14 cellular contexts compared by ENCODE assay signal in the genomic region with DNA sequence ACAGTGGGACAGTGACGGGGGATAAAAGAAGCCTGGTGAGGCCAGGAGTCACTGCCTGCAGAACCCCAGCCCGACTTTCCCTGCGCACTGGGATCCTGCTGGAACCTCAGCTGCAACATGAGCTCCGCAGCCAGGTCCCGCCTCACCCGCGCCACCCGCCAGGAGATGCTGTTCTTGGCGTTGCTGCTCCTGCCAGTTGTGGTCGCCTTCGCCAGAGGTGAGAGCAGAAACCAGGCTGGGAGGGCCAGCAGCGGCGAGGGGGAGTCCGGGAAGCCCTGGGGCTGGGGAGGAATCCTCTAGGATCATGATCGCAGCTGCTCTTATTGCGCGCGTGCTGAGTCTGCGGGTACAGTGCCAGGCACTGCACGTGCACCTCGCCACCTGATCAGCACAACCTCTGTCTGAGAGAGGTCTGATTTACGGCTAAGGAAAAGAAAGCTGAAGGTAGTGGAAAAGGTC. TPM values are rescaled to one million over a fixed set of nuclear protein-coding genes. Genes with fewer than 3 reads are reported as not detected.
DNase-seq lines count a peak whose midpoint lies in the region; FAIRE-seq and TF ChIP-seq lines count a peak whose summit lies in the region.
"Had no signal": no experiment of that assay in that cellular context is flagged by ENCODE, and none has a peak within 500 bp of the region (broad histone marks: within the 10 kb centered on the region; RNA-seq: fewer than 3 reads in every experiment).

A gene with protein sequence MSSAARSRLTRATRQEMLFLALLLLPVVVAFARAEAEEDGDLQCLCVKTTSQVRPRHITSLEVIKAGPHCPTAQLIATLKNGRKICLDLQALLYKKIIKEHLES (plus strand): TSS at position 51 of the 459 bp plus-strand sequence. CDS start 67 bp downstream, at position 118.

- TF ChIP-seq CTCF in astrocyte of the cerebellum (IDR thresholded peaks at IDR 0.05; ENCODE audit: low read depth, low read length, missing control alignments) (peak; percentile 33), left ventricle myocardium inferior (IDR thresholded peaks at IDR 0.05; ENCODE audit: borderline replicate concordance) (peak; percentile 19)

- peak within 1 kb of the TSS; percentile 37; the same call in 1 of the 2 replicates for H3K9ac ChIP-seq in ES-I3 (ENCODE audit: low read depth, low read length)

- intact Hi-C loops in left ventricle myocardium inferior (cut with micrococcal nuclease): no loop called here
- intact Hi-C loops in activated T-helper 2 cell treated with anti-CD3 and anti-CD28 coated beads, Interferon-gamma antibody, Interleukin-2, Interleukin-4, amounts not matched to agents 10 μg/mL and 5 μg/mL and 100 μg/mL, durations not matched to agents 14 hours and 24 hours and 36 hours (cut with micrococcal nuclease): no loop called here

- H3K9me3 ChIP-seq in ES-I3 (ENCODE audit: control insufficient read depth, insufficient read depth, low read length): no peaks in the 10 kb centered on the region
- H3K9me3 ChIP-seq in left ventricle myocardium inferior (replicated peaks): no peaks in the 10 kb centered on the region

- FAIRE-seq in HTR-8/SVneo (lab: Jason Lieb, UNC): no peak
- FAIRE-seq: RCC 7860 had no signal

- in situ Hi-C loops in astrocyte of the cerebellum (cut with HindIII; ENCODE audit: low sequenced_read_pairs): no loop called here

- H3K4me1 ChIP-seq in ES-I3 (ENCODE audit: insufficient read depth, low read length) (no peaks in the 10 kb centered on the region), left ventricle myocardium inferior (peaks cover 7% of the 10 kb centered on the region)

- H3K4me3 Mint-ChIP-seq in activated T-helper 2 cell treated with anti-CD3 and anti-CD28 coated beads, Interferon-gamma antibody, Interleukin-2, Interleukin-4, amounts not matched to agents 10 μg/mL and 5 μg/mL and 100 μg/mL, durations not matched to agents 14 hours and 24 hours and 36 hours (ENCODE audit: low read depth): no peak within 1 kb of the TSS
- H3K4me3 Mint-ChIP-seq: mesothelial cell of epicardium, type B pancreatic cell had no signal

- no peak within 1 kb of the TSS for H3K27ac ChIP-seq in left ventricle myocardium inferior (replicated peaks)

- no peak within 1 kb of the TSS for H3K27ac Mint-ChIP-seq in activated T-helper 2 cell treated with anti-CD3 and anti-CD28 coated beads, Interferon-gamma antibody, Interleukin-2, Interleukin-4, amounts not matched to agents 10 μg/mL and 5 μg/mL and 100 μg/mL, durations not matched to agents 14 hours and 24 hours and 36 hours
- H3K27ac Mint-ChIP-seq: mesothelial cell of epicardium, type B pancreatic cell had no signal

- H3K27me3 ChIP-seq in left ventricle myocardium inferior (ENCODE audit: low read depth): peaks cover 31% of the 10 kb centered on the region

- no peaks in the 10 kb centered on the region for H3K36me3 Mint-ChIP-seq in activated T-helper 2 cell treated with anti-CD3 and anti-CD28 coated beads, Interferon-gamma antibody, Interleukin-2, Interleukin-4, amounts not matched to agents 10 μg/mL and 5 μg/mL and 100 μg/mL, durations not matched to agents 14 hours and 24 hours and 36 hours (ENCODE audit: low read depth)
- H3K36me3 Mint-ChIP-seq: mesothelial cell of epicardium had no signal

- H3K27me3 Mint-ChIP-seq in activated T-helper 2 cell treated with anti-CD3 and anti-CD28 coated beads, Interferon-gamma antibody, Interleukin-2, Interleukin-4, amounts not matched to agents 10 μg/mL and 5 μg/mL and 100 μg/mL, durations not matched to agents 14 hours and 24 hours and 36 hours (ENCODE audit: low read depth): peaks cover 5% of the 10 kb centered on the region

- H3K36me3 ChIP-seq in ES-I3 (ENCODE audit: insufficient read depth, low read length): no peaks in the 10 kb centered on the region
- H3K36me3 ChIP-seq in left ventricle myocardium inferior: no peaks in the 10 kb centered on the region

- no peaks in the 10 kb centered on the region for H3K4me1 Mint-ChIP-seq in activated T-helper 2 cell treated with anti-CD3 and anti-CD28 coated beads, Interferon-gamma antibody, Interleukin-2, Interleukin-4, amounts not matched to agents 10 μg/mL and 5 μg/mL and 100 μg/mL, durations not matched to agents 14 hours and 24 hours and 36 hours (ENCODE audit: low read depth)
- H3K4me1 Mint-ChIP-seq: mesothelial cell of epicardium had no signal

- no peak within 1 kb of the TSS for H3K4me3 ChIP-seq in astrocyte of the cerebellum (ENCODE audit: low read depth, low read length)
- H3K4me3 ChIP-seq in left ventricle myocardium inferior: peak within 1 kb of the TSS; percentile 40

- DNase-seq in astrocyte of the cerebellum (ENCODE audit: low read depth) (no peak), left ventricle myocardium inferior (no peak), retina (peak; percentile 65), HTR-8/SVneo (ENCODE audit: insufficient read length, low spot score) (no peak), C1 segment of cervical spinal cord (lab: John Stamatoyannopoulos, UW) (no peak)
- DNase-seq in activated CD4-positive, alpha-beta T cell treated with anti-CD3 and anti-CD28 coated beads, Interleukin-2, amount 50 U/mL, for 1 hour: no peak
- no peak for DNase-seq in activated T-helper 2 cell treated with anti-CD3 and anti-CD28 coated beads, Interferon-gamma antibody, Interleukin-2, Interleukin-4, amounts not matched to agents 10 μg/mL and 5 μg/mL and 100 μg/mL, durations not matched to agents 14 hours and 24 hours and 36 hours (ENCODE audit: low spot score)
- DNase-seq: activated effector memory CD4-positive, alpha-beta T cell treated with anti-CD3 and anti-CD28 coated beads, Interleukin-2, amount 50 U/mL, for 16 hours; NCI-H1694; stimulated activated CD4-positive, alpha-beta T cell treated with anti-CD3 and anti-CD28 coated beads, Interleukin-2, amount 100 ng/mL, for 48 hours had no signal

- H3K9me3 Mint-ChIP-seq in activated T-helper 2 cell treated with anti-CD3 and anti-CD28 coated beads, Interferon-gamma antibody, Interleukin-2, Interleukin-4, amounts not matched to agents 10 μg/mL and 5 μg/mL and 100 μg/mL, durations not matched to agents 14 hours and 24 hours and 36 hours: no peaks in the 10 kb centered on the region
- H3K9me3 Mint-ChIP-seq: mesothelial cell of epicardium, type B pancreatic cell had no signal

RNA-seq across cellular contexts. Expression of the gene that starts here (rescaled TPM):
- not detected for total RNA-seq in left ventricle myocardium inferior
- not detected in 2 replicates for total RNA-seq in activated T-helper 2 cell treated with anti-CD3 and anti-CD28 coated beads, Interferon-gamma antibody, Interleukin-2, Interleukin-4, amounts not matched to agents 10 μg/mL and 5 μg/mL and 100 μg/mL, durations not matched to agents 14 hours and 24 hours and 36 hours
- total RNA-seq: mesothelial cell of epicardium had no signal
